In the genomic region with DNA sequence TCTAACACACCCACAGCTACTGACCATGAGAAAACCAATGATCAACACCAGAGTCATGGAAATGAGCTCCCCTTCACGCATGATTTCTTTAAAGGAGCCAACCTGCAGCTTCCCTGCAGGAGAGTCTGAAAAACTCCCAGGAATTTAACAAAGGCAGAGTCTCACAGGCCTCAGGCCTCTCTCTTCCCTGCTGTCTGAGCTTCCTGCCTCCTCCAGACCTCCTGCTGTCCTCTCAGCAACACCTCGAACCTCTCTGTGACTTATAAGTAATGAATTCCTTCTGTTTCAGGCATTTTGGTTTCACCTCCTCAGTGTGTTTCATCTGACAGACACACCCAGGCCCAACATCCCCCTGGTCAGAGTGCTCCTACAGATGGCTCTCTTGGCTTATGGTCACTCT, we compare ENCODE assay signal across 25 cellular contexts.
DNase-seq lines count a peak whose midpoint lies in the region; ATAC-seq, FAIRE-seq and TF ChIP-seq lines count a peak whose summit lies in the region.
"Had no signal": no experiment of that assay in that cellular context is flagged by ENCODE, and none has a peak within 500 bp of the region (broad histone marks: within the 10 kb centered on the region; RNA-seq: fewer than 3 reads in every experiment).

No MANE protein-coding gene starts in this region.

- no peak overlapping the region for H3K9ac ChIP-seq in H1 (replicated peaks in 1 of 4; ENCODE audit: extremely low read depth in 1 of 4, low read depth in 3 of 4, low read length in 3 of 4)
- no peak overlapping the region for H3K9ac ChIP-seq in mesenchymal stem cell (ENCODE audit: low read length)
- H3K9ac ChIP-seq: BLaER1 had no signal

- FAIRE-seq in H1 (lab: Jason Lieb, UNC), result peak; percentile 92
- FAIRE-seq: A204.1, D721Med, frontal cortex, K562, pancreas had no signal

- H3K27ac ChIP-seq in cardiac muscle cell (peak overlapping the region; percentile 24), H1 (ENCODE audit: low read depth, low read length) (no peak overlapping the region), mesenchymal stem cell (ENCODE audit: low read length, poor library complexity, severe bottlenecking) (peak overlapping the region; percentile 94)
- H3K27ac ChIP-seq in CD8-positive, alpha-beta T cell (ENCODE audit: low read depth, low read length), result no peak overlapping the region
- H3K27ac ChIP-seq: BLaER1, dorsolateral prefrontal cortex, HL-60, pancreas, transverse colon had no signal

- peaks cover 9 to 23% (median 16%) of the 10 kb centered on the region in 7 donors for H3K9me3 Mint-ChIP-seq in CD14-positive monocyte
- H3K9me3 Mint-ChIP-seq in CD8-positive, alpha-beta T cell, result peaks cover 5% of the 10 kb centered on the region

- no peak overlapping the region for H3K4me3 ChIP-seq in cardiac muscle cell
- H3K4me3 ChIP-seq in H1 (ENCODE audit: extremely low read depth in 1 of 4, insufficient read depth in 2 of 4, low read depth in 3 of 4, low read length in 4 of 4), result peak overlapping the region in 1 of 4 experiments; percentile 22; a peak in 1 of 8 replicates
- no peak overlapping the region for H3K4me3 ChIP-seq in mesenchymal stem cell (ENCODE audit: insufficient read depth in 1 of 2, low read depth in 1 of 2, low read length in 2 of 2)
- no peak overlapping the region for H3K4me3 ChIP-seq in CD8-positive, alpha-beta T cell (ENCODE audit: low read depth, low read length)
- H3K4me3 ChIP-seq: BLaER1, dorsolateral prefrontal cortex, K562, pancreas, transverse colon had no signal

- no peaks in the 10 kb centered on the region for H3K4me1 Mint-ChIP-seq in CD14-positive monocyte
- no peaks in the 10 kb centered on the region for H3K4me1 Mint-ChIP-seq in CD8-positive, alpha-beta T cell (ENCODE audit: low read depth)
- H3K4me1 Mint-ChIP-seq: activated CD4-positive, alpha-beta T cell treated with anti-CD3 and anti-CD28 coated beads, Interleukin-2, amount 10 ng/mL, durations not matched to agents 7 days and 5 days; stimulated activated naive CD8-positive, alpha-beta T cell treated with anti-CD3 and anti-CD28 coated beads, Interleukin-15, amount 100 ng/mL, for 72 hours had no signal

- POLR2A ChIA-PET in H1 (lab: Charles Lee; ENCODE audit: partially characterized antibody), result interaction anchor here (1.1 to 1.6 kb wide), 3 partner anchors 19 to 197 kb away, joined by 3 read pairs; no protein-coding TSS in a partner anchor
- POLR2A ChIA-PET in CD8-positive, alpha-beta T cell (lab: Charles Lee), result no interaction called here

- H4K20me1 ChIP-seq in H1 (replicated peaks in 1 of 2; ENCODE audit: control insufficient read depth in 1 of 2, insufficient read depth in 2 of 2, low read length in 2 of 2), result no peaks in the 10 kb centered on the region
- H4K20me1 ChIP-seq: BLaER1 had no signal

- H3K14ac ChIP-seq in H1 (ENCODE audit: insufficient read length), result no peak overlapping the region
- no peak overlapping the region for H3K14ac ChIP-seq in mesenchymal stem cell (ENCODE audit: low read length in 2 of 2)

- H3K27ac Mint-ChIP-seq in CD14-positive monocyte, result no peak overlapping the region
- H3K27ac Mint-ChIP-seq in CD8-positive, alpha-beta T cell, result no peak overlapping the region
- H3K27ac Mint-ChIP-seq: activated CD4-positive, alpha-beta T cell treated with anti-CD3 and anti-CD28 coated beads, Interleukin-2, amount 10 ng/mL, durations not matched to agents 7 days and 5 days had no signal

- H2BK120ac ChIP-seq in H1 (replicated peaks; ENCODE audit: low read depth, low read length) (no peak overlapping the region), mesenchymal stem cell (ENCODE audit: low read depth, low read length) (no peak overlapping the region)

- H2BK12ac ChIP-seq in H1 (ENCODE audit: low read depth, low read length), result peak overlapping the region; percentile 76
- no peak overlapping the region for H2BK12ac ChIP-seq in mesenchymal stem cell (ENCODE audit: low read length in 2 of 2)

- no peaks in the 10 kb centered on the region for H3K23me2 ChIP-seq in H1 (ENCODE audit: low read depth, low read length)

- TF ChIP-seq POLR2A in H1 (IDR thresholded peaks at IDR 0.05; ENCODE audit: control extremely low read depth in 1 of 2, low read depth in 2 of 2, low read length in 2 of 2), result no peak

- TF ChIP-seq CTCF in cardiac muscle cell (IDR thresholded peaks at IDR 0.05; ENCODE audit: low read depth, low read length) (no peak), H1 (IDR thresholded peaks at IDR 0.05; ENCODE audit: control extremely low read depth in 1 of 3, insufficient read depth in 1 of 3, low read depth in 1 of 3, low read length in 3 of 3) (no peak), CD14-positive monocyte (IDR thresholded peaks at IDR 0.05) (no peak), GM10266 (IDR thresholded peaks at IDR 0.05; ENCODE audit: control insufficient read depth, insufficient read depth, low read depth, missing control alignments) (no peak)
- no peak for TF ChIP-seq CTCF in CD8-positive, alpha-beta T cell (IDR thresholded peaks at IDR 0.05)

- no peak for TF ChIP-seq RAD21 in H1 (IDR thresholded peaks at IDR 0.05 in 1 of 2, conservative IDR thresholded peaks at IDR 0.05 in 1 of 2; ENCODE audit: low read depth in 2 of 2, low read length in 2 of 2)

- H3K4ac ChIP-seq in H1 (replicated peaks; ENCODE audit: insufficient read length, low read depth, low read length), result peak overlapping the region; percentile 29
- H3K4ac ChIP-seq in mesenchymal stem cell (ENCODE audit: low read depth in 1 of 2, low read length in 2 of 2), result no peak overlapping the region

- TF ChIP-seq EP300 in H1 (IDR thresholded peaks at IDR 0.05; ENCODE audit: borderline replicate concordance in 1 of 2, low read depth in 2 of 2, low read length in 2 of 2), result no peak

- no peak overlapping the region for H4K8ac ChIP-seq in H1 (ENCODE audit: extremely low read depth, insufficient read depth, low read length)
- H4K8ac ChIP-seq in mesenchymal stem cell (ENCODE audit: low read length), result no peak overlapping the region

- H3K18ac ChIP-seq in H1 (ENCODE audit: extremely low read depth, low read length) (peak overlapping the region; percentile 51; the same call in 1 of the 2 replicates), mesenchymal stem cell (ENCODE audit: low read depth in 1 of 2, low read length in 2 of 2) (no peak overlapping the region)

- H3K79me1 ChIP-seq in H1 (ENCODE audit: low read depth, low read length) (no peaks in the 10 kb centered on the region), mesenchymal stem cell (replicated peaks; ENCODE audit: low read length, poor library complexity, severe bottlenecking) (no peaks in the 10 kb centered on the region)

- peak overlapping the region; percentile 13 for H3K56ac ChIP-seq in H1 (replicated peaks; ENCODE audit: insufficient read length, low read depth, low read length)

- intact Hi-C loops in left ventricle myocardium superior (cut with micrococcal nuclease) (no loop called here), CD14-positive monocyte (cut with micrococcal nuclease) (no loop called here)
- intact Hi-C loops in CD8-positive, alpha-beta T cell (cut with DNase I, micrococcal nuclease), result no loop called here

- H3K4me1 ChIP-seq in cardiac muscle cell (ENCODE audit: low read depth) (peaks cover 28% of the 10 kb centered on the region), H1 (replicated peaks in 1 of 4; ENCODE audit: control insufficient read depth in 3 of 4, insufficient read depth in 4 of 4, low read length in 3 of 4) (peaks cover 7 to 22% (median 16%) of the 10 kb centered on the region in 4 experiments), mesenchymal stem cell (ENCODE audit: control insufficient read depth, insufficient read depth, low read depth, low read length) (peaks cover 22% of the 10 kb centered on the region)
- H3K4me1 ChIP-seq in CD8-positive, alpha-beta T cell (ENCODE audit: insufficient read depth, low read length), result no peaks in the 10 kb centered on the region
- H3K4me1 ChIP-seq: BLaER1, pancreas, transverse colon had no signal

- H3K4me2 ChIP-seq in H1 (ENCODE audit: insufficient read depth in 1 of 2, low read depth in 2 of 2, low read length in 2 of 2) (peak overlapping the region; percentile 44 to 62), mesenchymal stem cell (ENCODE audit: low read length, poor library complexity, severe bottlenecking) (no peak overlapping the region)
- H3K4me2 ChIP-seq: BLaER1 had no signal

- H3K36me3 Mint-ChIP-seq in CD14-positive monocyte, result no peaks in the 10 kb centered on the region
- no peaks in the 10 kb centered on the region for H3K36me3 Mint-ChIP-seq in CD8-positive, alpha-beta T cell

- DNase-seq in cardiac muscle cell (ENCODE audit: low read depth in 1 of 2, low spot score in 1 of 2) (no peak), left ventricle myocardium superior (no peak), H1 (ENCODE audit: low read depth in 1 of 2, low spot score in 2 of 2) (peak; percentile 36 to 52), mesenchymal stem cell (no peak), CD14-positive monocyte (ENCODE audit: low spot score) (no peak), GM10266 (ENCODE audit: extremely low spot score) (no peak)
- DNase-seq in CD8-positive, alpha-beta T cell, result no peak
- DNase-seq: activated CD4-positive, alpha-beta T cell treated with anti-CD3 and anti-CD28 coated beads, Interleukin-2, amount 10 ng/mL, durations not matched to agents 7 days and 5 days; dorsolateral prefrontal cortex; GDM1; HCEC 1CT; NCI-H1694; NCI-H446 treated with DMSO at 0.1 percent for 48 hours; pancreas; Right ventricle myocardium superior; stimulated activated naive CD8-positive, alpha-beta T cell treated with anti-CD3 and anti-CD28 coated beads, Interleukin-15, amount 100 ng/mL, for 72 hours; T-helper 1 cell; transverse colon had no signal

- WGBS in H1 (ENCODE audit: extremely low coverage in 1 of 2, insufficient coverage in 1 of 2, insufficient read length in 1 of 2, insufficient replicate concordance in 2 of 2, low coverage in 1 of 2, low lambda C conversion rate in 2 of 2, missing lambda C conversion rate in 1 of 2), 2 experiments, result 0% methylated on average over 2 of the region's 2 CpGs; no CpG with 5 or more reads in 1 of the 2 experiments
- 1% methylated on average over 2 of the region's 2 CpGs for WGBS in mesenchymal stem cell

- no peaks in the 10 kb centered on the region for H3K27me3 Mint-ChIP-seq in CD14-positive monocyte (ENCODE audit: low read depth in 3 of 3)
- peaks cover 2% of the 10 kb centered on the region for H3K27me3 Mint-ChIP-seq in CD8-positive, alpha-beta T cell (ENCODE audit: low read depth)
- H3K27me3 Mint-ChIP-seq: activated CD4-positive, alpha-beta T cell treated with anti-CD3 and anti-CD28 coated beads, Interleukin-2, amount 10 ng/mL, durations not matched to agents 7 days and 5 days had no signal

- H4K91ac ChIP-seq in H1 (replicated peaks; ENCODE audit: insufficient read length, low read length) (no peak overlapping the region), mesenchymal stem cell (ENCODE audit: low read length) (no peak overlapping the region)

- H3K27me3 ChIP-seq in cardiac muscle cell, result no peaks in the 10 kb centered on the region
- no peaks in the 10 kb centered on the region for H3K27me3 ChIP-seq in H1 (replicated peaks in 1 of 4; ENCODE audit: control insufficient read depth in 3 of 4, extremely low read depth in 1 of 4, insufficient read depth in 3 of 4, low read length in 3 of 4)
- H3K27me3 ChIP-seq in mesenchymal stem cell (ENCODE audit: control insufficient read depth in 1 of 2, insufficient read depth in 1 of 2, low read length in 2 of 2), result peaks cover 0 to 3% of the 10 kb centered on the region in 2 experiments
- no peaks in the 10 kb centered on the region for H3K27me3 ChIP-seq in CD8-positive, alpha-beta T cell (ENCODE audit: insufficient read depth, low read length)
- H3K27me3 ChIP-seq: BLaER1, pancreas, transverse colon had no signal

- no peak overlapping the region for H2BK15ac ChIP-seq in H1 (ENCODE audit: low read length)
- H2BK15ac ChIP-seq in mesenchymal stem cell (ENCODE audit: low read depth, poor library complexity, severe bottlenecking), result no peak overlapping the region

- H4K5ac ChIP-seq in H1 (ENCODE audit: insufficient read length, low read depth, low read length), result no peak overlapping the region

- H2BK5ac ChIP-seq in H1 (ENCODE audit: low read depth, low read length) (peak overlapping the region; percentile 77; the same call in 1 of the 2 replicates), mesenchymal stem cell (ENCODE audit: low read depth, low read length, poor library complexity, severe bottlenecking) (peak overlapping the region; percentile 81)

- H3K4me3 Mint-ChIP-seq in CD14-positive monocyte, result no peak overlapping the region
- H3K4me3 Mint-ChIP-seq in CD8-positive, alpha-beta T cell, result no peak overlapping the region
- H3K4me3 Mint-ChIP-seq: activated CD4-positive, alpha-beta T cell treated with anti-CD3 and anti-CD28 coated beads, Interleukin-2, amount 10 ng/mL, durations not matched to agents 7 days and 5 days; stimulated activated naive CD8-positive, alpha-beta T cell treated with anti-CD3 and anti-CD28 coated beads, Interleukin-15, amount 100 ng/mL, for 72 hours had no signal

- ATAC-seq in left ventricle myocardium superior (no peak), GM21367 (IDR thresholded peaks at IDR 0.05; ENCODE audit: unreplicated experiment) (no peak)
- ATAC-seq in CD8-positive, alpha-beta T cell, result no peak
- ATAC-seq: K562; pancreas; stimulated activated naive CD8-positive, alpha-beta T cell treated with anti-CD3 and anti-CD28 coated beads, Interleukin-15, amount 100 ng/mL, for 72 hours had no signal

- peak overlapping the region; percentile 73; the same call in 1 of the 2 replicates for H2BK20ac ChIP-seq in H1 (ENCODE audit: low read length)

- CTCF ChIA-PET in H1 (lab: Charles Lee; ENCODE audit: partially characterized antibody), result interaction anchor here (0.7 to 3.8 kb wide), 8 partner anchors 48 to 1038 kb away, joined by 3 to 18 read pairs (median 4); no protein-coding TSS in a partner anchor
- CTCF ChIA-PET in CD8-positive, alpha-beta T cell (lab: Charles Lee), result no interaction called here

- no peaks in the 10 kb centered on the region for H3K79me2 ChIP-seq in H1 (ENCODE audit: control insufficient read depth in 1 of 2, insufficient read depth in 2 of 2, low read length in 2 of 2)

- H3K36me3 ChIP-seq in cardiac muscle cell (no peaks in the 10 kb centered on the region), H1 (ENCODE audit: control insufficient read depth in 2 of 4, insufficient read depth in 4 of 4, low read length in 3 of 4) (no peaks in the 10 kb centered on the region), mesenchymal stem cell (ENCODE audit: control insufficient read depth in 1 of 2, insufficient read depth in 2 of 2, low read depth in 1 of 2, low read length in 2 of 2) (no peaks in the 10 kb centered on the region)
- H3K36me3 ChIP-seq in CD8-positive, alpha-beta T cell (ENCODE audit: insufficient read depth, low read length), result no peaks in the 10 kb centered on the region
- H3K36me3 ChIP-seq: BLaER1, pancreas, transverse colon had no signal

- H3K9me3 ChIP-seq in cardiac muscle cell (ENCODE audit: low read depth) (no peaks in the 10 kb centered on the region), H1 (ENCODE audit: insufficient read depth in 2 of 2, low read depth in 1 of 2, low read length in 1 of 2) (no peaks in the 10 kb centered on the region), mesenchymal stem cell (ENCODE audit: control insufficient read depth, low read length) (no peaks in the 10 kb centered on the region)
- H3K9me3 ChIP-seq in CD8-positive, alpha-beta T cell (ENCODE audit: low read length), result no peaks in the 10 kb centered on the region
- H3K9me3 ChIP-seq: BLaER1, pancreas, transverse colon had no signal

- H2AK5ac ChIP-seq in H1 (ENCODE audit: low read depth, low read length) (no peak overlapping the region; the same call in 1 of the 2 replicates), mesenchymal stem cell (ENCODE audit: low read length, severe bottlenecking) (no peak overlapping the region)

- H3K23ac ChIP-seq in H1 (ENCODE audit: insufficient read length), result no peak overlapping the region
- no peak overlapping the region for H3K23ac ChIP-seq in mesenchymal stem cell (ENCODE audit: low read length in 2 of 2)

- no peak overlapping the region for H2AFZ ChIP-seq in H1 (ENCODE audit: low read length)
- no peak overlapping the region for H2AFZ ChIP-seq in mesenchymal stem cell (ENCODE audit: low read depth, low read length)

Comparison
In these comparisons a context has a peak if more than half of its experiments do, and no peak if none do; other contexts are left out.
1. DNase-seq: peak in H1 (2 of 2); none in cardiac muscle cell (0 of 2), left ventricle myocardium superior (single experiment), mesenchymal stem cell (single experiment), CD14-positive monocyte (single experiment), CD8-positive, alpha-beta T cell (0 of 7) and GM10266 (single experiment).
2. H3K27ac ChIP-seq: peak in cardiac muscle cell (single experiment) and mesenchymal stem cell (single experiment); none in H1 (single experiment) and CD8-positive, alpha-beta T cell (single experiment).